In genomic region chr20:47326718-47327137, GRCh38 we compare ENCODE assay signal across 1 cellular context.
TF ChIP-seq lines count a peak whose summit lies in the region.

No MANE protein-coding gene starts in this region.

TF ChIP-seq in H1, 55 proteins besides CTCF, POLR2A, EP300 and RAD21:
- no peak for TF ChIP-seq EGR1 (IDR thresholded peaks at IDR 0.05; ENCODE audit: borderline replicate concordance, low read depth, low read length)
- no peak for TF ChIP-seq SIRT6 (IDR thresholded peaks at IDR 0.05; ENCODE audit: low read length)
- no peak for TF ChIP-seq SRF (IDR thresholded peaks at IDR 0.05; ENCODE audit: low read depth, low read length)
TF ChIP-seq in H1: peak in this region for 0.
